Comparison of ENCODE assay signal across 9 cellular contexts in the genomic region with DNA sequence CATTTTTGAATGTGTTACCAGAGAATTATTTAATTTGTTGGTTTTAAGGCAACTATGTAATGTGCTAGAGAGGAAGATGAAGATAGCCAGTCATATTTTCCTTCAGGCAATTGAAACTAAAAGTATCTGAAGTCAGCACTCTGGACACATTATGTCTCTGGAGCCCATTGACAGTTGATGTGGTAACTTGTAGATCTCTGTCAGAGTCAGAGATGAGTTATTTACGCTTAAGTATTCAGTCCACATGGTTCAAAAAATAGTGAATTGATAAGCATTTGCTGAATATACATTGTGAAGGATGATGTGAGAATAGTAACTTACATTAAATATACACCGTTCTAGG. TPM values are rescaled to one million over a fixed set of nuclear protein-coding genes. Genes with fewer than 3 reads are reported as not detected.
DNase-seq lines count a peak whose midpoint lies in the region; ATAC-seq and TF ChIP-seq lines count a peak whose summit lies in the region.
"Had no signal": no experiment of that assay in that cellular context is flagged by ENCODE, and none has a peak within 500 bp of the region (broad histone marks: within the 10 kb centered on the region; RNA-seq: fewer than 3 reads in every experiment).

No MANE protein-coding gene starts in this region.

- DNase-seq in AG09309 (ENCODE audit: low read depth): no peak
- DNase-seq in astrocyte of the cerebellum (ENCODE audit: low read depth): no peak
- DNase-seq in lung microvascular endothelial cell (ENCODE audit: low read depth in 2 of 2): peak; percentile 23 to 29
- no peak for DNase-seq in DMS 273 (lab: John Stamatoyannopoulos, UW; ENCODE audit: unreplicated experiment)
- DNase-seq: cortex of kidney had no signal

- in situ Hi-C loops in astrocyte of the cerebellum (cut with HindIII; ENCODE audit: low sequenced_read_pairs): no loop called here

- no peak overlapping the region for H3K27ac ChIP-seq in HUES6 (ENCODE audit: low read depth, low read length)

- H3K36me3 ChIP-seq in HUES6 (ENCODE audit: control insufficient read depth, insufficient read depth, low read length): peaks cover 44% of the 10 kb centered on the region

- ATAC-seq in GM18861 (IDR thresholded peaks at IDR 0.05; ENCODE audit: unreplicated experiment): no peak
- no peak for ATAC-seq in GM21786 (IDR thresholded peaks at IDR 0.05; ENCODE audit: unreplicated experiment)
- ATAC-seq in GM21390 (IDR thresholded peaks at IDR 0.05; ENCODE audit: unreplicated experiment): no peak

- TF ChIP-seq CTCF in AG09309 (IDR thresholded peaks at IDR 0.05; ENCODE audit: control insufficient read depth, insufficient read depth, low read depth, low read length, missing control alignments): no peak
- no peak for TF ChIP-seq CTCF in astrocyte of the cerebellum (IDR thresholded peaks at IDR 0.05; ENCODE audit: low read depth, low read length, missing control alignments)

- no peak overlapping the region for H3K9ac ChIP-seq in HUES6 (ENCODE audit: low read length)

- H3K9me3 ChIP-seq in HUES6 (ENCODE audit: control insufficient read depth, insufficient read depth, low read depth, low read length): no peaks in the 10 kb centered on the region

- peaks cover 12% of the 10 kb centered on the region for H3K4me1 ChIP-seq in HUES6 (ENCODE audit: control insufficient read depth, insufficient read depth, low read length)

- peak overlapping the region; percentile 66 for H3K4me3 ChIP-seq in AG09309 (ENCODE audit: control insufficient read depth, low read depth, low read length)
- H3K4me3 ChIP-seq in HUES6 (ENCODE audit: low read depth, low read length): peak overlapping the region; percentile 90
- peak overlapping the region; percentile 63 for H3K4me3 ChIP-seq in astrocyte of the cerebellum (ENCODE audit: low read depth, low read length)

- H3K27me3 ChIP-seq in HUES6 (ENCODE audit: control insufficient read depth, insufficient read depth, low read length): no peaks in the 10 kb centered on the region

RNA-seq across cellular contexts. Expression of a gene that starts 2.1 kb away (rescaled TPM):
- total RNA-seq in lung microvascular endothelial cell: 27.0 and 41.5 TPM in 2 replicates

Comparison
In these comparisons a context has a peak if more than half of its experiments do, and no peak if none do; other contexts are left out.
1. DNase-seq: peak in lung microvascular endothelial cell (2 of 2); none in AG09309 (single experiment), astrocyte of the cerebellum (single experiment) and DMS 273 (single experiment).
2. Peak in every context shown above with its lines, with median percentiles within 50 percentile points of each other: H3K4me3 ChIP-seq.